Comparison of ENCODE assay signal across 1 cellular context in genomic region chr10:67884313-67884841, GRCh38.
TF ChIP-seq lines count a peak whose summit lies in the region.

Gene SIRT1, plus strand, starts transcription at chr10:67884656. Its CDS starts 66 bp downstream, at chr10:67884722.

TF ChIP-seq in GM12878, 131 proteins besides CTCF, POLR2A, EP300 and RAD21 (continued from another document and continues in another):
- TF ChIP-seq CUX1 (IDR thresholded peaks at IDR 0.05; ENCODE audit: insufficient replicate concordance, low read depth, low read length) (no peak), FOS (IDR thresholded peaks at IDR 0.05; ENCODE audit: borderline replicate concordance, extremely low read depth, insufficient read length) (no peak), RELB (IDR thresholded peaks at IDR 0.05; ENCODE audit: low read depth) (peak; percentile 60; the same call in 1 of the 2 replicates), MEF2B (IDR thresholded peaks at IDR 0.05; ENCODE audit: partially characterized antibody, poor library complexity, severe bottlenecking) (peak; percentile 71), ZBED1 (IDR thresholded peaks at IDR 0.05; ENCODE audit: borderline replicate concordance) (no peak), NFIC (IDR thresholded peaks at IDR 0.05; ENCODE audit: low read depth, low read length) (peak; percentile 41), USF2 (IDR thresholded peaks at IDR 0.05; ENCODE audit: borderline replicate concordance, low read depth, low read length) (peak; percentile 87), WRNIP1 (IDR thresholded peaks at IDR 0.05; ENCODE audit: borderline replicate concordance, low read depth, low read length) (no peak), POLR2AphosphoS2 (IDR thresholded peaks at IDR 0.05; ENCODE audit: low read depth, low read length) (peak; percentile 77), MEF2A (IDR thresholded peaks at IDR 0.05; ENCODE audit: insufficient read depth, low read depth, low read length) (peak; percentile 41; the same call in 1 of the 2 replicates), HDAC6 (IDR thresholded peaks at IDR 0.05; ENCODE audit: unreplicated experiment) (peak; percentile 81), SMAD5 (IDR thresholded peaks at IDR 0.05; ENCODE audit: low read depth) (peak; percentile 61), CREB1 (IDR thresholded peaks at IDR 0.05; ENCODE audit: low read depth) (peak; percentile 78; the same call in 1 of the 2 replicates), CREM (IDR thresholded peaks at IDR 0.05; ENCODE audit: low read depth) (peak; percentile 67), LARP7 (IDR thresholded peaks at IDR 0.05) (no peak), HCFC1 (IDR thresholded peaks at IDR 0.05; ENCODE audit: low read length) (peak; percentile 31; the same call in 1 of the 2 replicates), NR2F1 (conservative IDR thresholded peaks at IDR 0.05) (peak; percentile 84), ATF7 (IDR thresholded peaks at IDR 0.05; ENCODE audit: low read depth) (peak; percentile 86), HDGF (IDR thresholded peaks at IDR 0.05) (no peak), ASH2L (IDR thresholded peaks at IDR 0.05; ENCODE audit: borderline replicate concordance, low read depth) (no peak), KDM1A (IDR thresholded peaks at IDR 0.05; ENCODE audit: borderline replicate concordance) (no peak), MXI1 (IDR thresholded peaks at IDR 0.05; ENCODE audit: low read depth, low read length) (peak; percentile 17; the same call in 1 of the 2 replicates), EGR1 (IDR thresholded peaks at IDR 0.05; ENCODE audit: borderline replicate concordance in 1 of 2, low read depth in 2 of 2, low read length in 2 of 2) (peak in 1 of 2 experiments; percentile 100; a peak in 2 of 3 replicates), CBFB (IDR thresholded peaks at IDR 0.05; ENCODE audit: low read depth) (peak; percentile 79), TAF1 (IDR thresholded peaks at IDR 0.05; ENCODE audit: borderline replicate concordance, low read depth, low read length) (peak; percentile 82), BCL3 (IDR thresholded peaks at IDR 0.05; ENCODE audit: borderline replicate concordance, insufficient read depth, low read depth, low read length, poor library complexity, severe bottlenecking) (peak; percentile 76), PML (IDR thresholded peaks at IDR 0.05; ENCODE audit: low read length) (peak; percentile 78), E4F1 (IDR thresholded peaks at IDR 0.05; ENCODE audit: borderline replicate concordance, partially characterized antibody) (no peak), RAD51 (IDR thresholded peaks at IDR 0.05) (peak; percentile 98)
- TF ChIP-seq, protein P1, sequence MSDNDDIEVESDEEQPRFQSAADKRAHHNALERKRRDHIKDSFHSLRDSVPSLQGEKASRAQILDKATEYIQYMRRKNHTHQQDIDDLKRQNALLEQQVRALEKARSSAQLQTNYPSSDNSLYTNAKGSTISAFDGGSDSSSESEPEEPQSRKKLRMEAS (IDR thresholded peaks at IDR 0.05; ENCODE audit: low read depth, low read length) = peak; percentile 92
- TF ChIP-seq, protein P2, sequence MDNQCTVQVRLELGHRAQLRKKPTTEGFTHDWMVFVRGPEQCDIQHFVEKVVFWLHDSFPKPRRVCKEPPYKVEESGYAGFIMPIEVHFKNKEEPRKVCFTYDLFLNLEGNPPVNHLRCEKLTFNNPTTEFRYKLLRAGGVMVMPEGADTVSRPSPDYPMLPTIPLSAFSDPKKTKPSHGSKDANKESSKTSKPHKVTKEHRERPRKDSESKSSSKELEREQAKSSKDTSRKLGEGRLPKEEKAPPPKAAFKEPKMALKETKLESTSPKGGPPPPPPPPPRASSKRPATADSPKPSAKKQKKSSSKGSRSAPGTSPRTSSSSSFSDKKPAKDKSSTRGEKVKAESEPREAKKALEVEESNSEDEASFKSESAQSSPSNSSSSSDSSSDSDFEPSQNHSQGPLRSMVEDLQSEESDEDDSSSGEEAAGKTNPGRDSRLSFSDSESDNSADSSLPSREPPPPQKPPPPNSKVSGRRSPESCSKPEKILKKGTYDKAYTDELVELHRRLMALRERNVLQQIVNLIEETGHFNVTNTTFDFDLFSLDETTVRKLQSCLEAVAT (IDR thresholded peaks at IDR 0.05) = peak; percentile 18; the same call in 1 of the 2 replicates
- TF ChIP-seq, protein P3, sequence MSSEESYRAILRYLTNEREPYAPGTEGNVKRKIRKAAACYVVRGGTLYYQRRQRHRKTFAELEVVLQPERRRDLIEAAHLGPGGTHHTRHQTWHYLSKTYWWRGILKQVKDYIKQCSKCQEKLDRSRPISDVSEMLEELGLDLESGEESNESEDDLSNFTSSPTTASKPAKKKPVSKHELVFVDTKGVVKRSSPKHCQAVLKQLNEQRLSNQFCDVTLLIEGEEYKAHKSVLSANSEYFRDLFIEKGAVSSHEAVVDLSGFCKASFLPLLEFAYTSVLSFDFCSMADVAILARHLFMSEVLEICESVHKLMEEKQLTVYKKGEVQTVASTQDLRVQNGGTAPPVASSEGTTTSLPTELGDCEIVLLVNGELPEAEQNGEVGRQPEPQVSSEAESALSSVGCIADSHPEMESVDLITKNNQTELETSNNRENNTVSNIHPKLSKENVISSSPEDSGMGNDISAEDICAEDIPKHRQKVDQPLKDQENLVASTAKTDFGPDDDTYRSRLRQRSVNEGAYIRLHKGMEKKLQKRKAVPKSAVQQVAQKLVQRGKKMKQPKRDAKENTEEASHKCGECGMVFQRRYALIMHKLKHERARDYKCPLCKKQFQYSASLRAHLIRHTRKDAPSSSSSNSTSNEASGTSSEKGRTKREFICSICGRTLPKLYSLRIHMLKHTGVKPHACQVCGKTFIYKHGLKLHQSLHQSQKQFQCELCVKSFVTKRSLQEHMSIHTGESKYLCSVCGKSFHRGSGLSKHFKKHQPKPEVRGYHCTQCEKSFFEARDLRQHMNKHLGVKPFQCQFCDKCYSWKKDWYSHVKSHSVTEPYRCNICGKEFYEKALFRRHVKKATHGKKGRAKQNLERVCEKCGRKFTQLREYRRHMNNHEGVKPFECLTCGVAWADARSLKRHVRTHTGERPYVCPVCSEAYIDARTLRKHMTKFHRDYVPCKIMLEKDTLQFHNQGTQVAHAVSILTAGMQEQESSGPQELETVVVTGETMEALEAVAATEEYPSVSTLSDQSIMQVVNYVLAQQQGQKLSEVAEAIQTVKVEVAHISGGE (CRISPR knock-in tag; IDR thresholded peaks at IDR 0.05) = 0 out of 2 replicates have a peak, but pooled peaks have one; percentile 32
- TF ChIP-seq, protein P4, sequence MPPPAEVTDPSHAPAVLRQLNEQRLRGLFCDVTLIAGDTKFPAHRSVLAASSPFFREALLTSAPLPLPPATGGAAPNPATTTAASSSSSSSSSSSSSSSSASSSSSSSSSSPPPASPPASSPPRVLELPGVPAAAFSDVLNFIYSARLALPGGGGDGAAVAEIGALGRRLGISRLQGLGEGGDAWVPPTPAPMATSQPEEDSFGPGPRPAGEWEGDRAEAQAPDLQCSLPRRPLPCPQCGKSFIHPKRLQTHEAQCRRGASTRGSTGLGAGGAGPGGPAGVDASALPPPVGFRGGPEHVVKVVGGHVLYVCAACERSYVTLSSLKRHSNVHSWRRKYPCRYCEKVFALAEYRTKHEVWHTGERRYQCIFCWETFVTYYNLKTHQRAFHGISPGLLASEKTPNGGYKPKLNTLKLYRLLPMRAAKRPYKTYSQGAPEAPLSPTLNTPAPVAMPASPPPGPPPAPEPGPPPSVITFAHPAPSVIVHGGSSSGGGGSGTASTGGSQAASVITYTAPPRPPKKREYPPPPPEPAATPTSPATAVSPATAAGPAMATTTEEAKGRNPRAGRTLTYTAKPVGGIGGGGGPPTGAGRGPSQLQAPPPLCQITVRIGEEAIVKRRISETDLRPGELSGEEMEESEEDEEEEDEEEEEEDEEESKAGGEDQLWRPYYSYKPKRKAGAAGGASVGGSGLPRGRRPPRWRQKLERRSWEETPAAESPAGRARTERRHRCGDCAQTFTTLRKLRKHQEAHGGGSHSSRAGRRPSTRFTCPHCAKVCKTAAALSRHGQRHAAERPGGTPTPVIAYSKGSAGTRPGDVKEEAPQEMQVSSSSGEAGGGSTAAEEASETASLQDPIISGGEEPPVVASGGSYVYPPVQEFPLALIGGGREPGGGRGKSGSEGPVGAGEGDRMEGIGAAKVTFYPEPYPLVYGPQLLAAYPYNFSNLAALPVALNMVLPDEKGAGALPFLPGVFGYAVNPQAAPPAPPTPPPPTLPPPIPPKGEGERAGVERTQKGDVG (CRISPR knock-in tag; IDR thresholded peaks at IDR 0.05) = peak; percentile 69; the same call in 1 of the 2 replicates
- TF ChIP-seq, protein P5, sequence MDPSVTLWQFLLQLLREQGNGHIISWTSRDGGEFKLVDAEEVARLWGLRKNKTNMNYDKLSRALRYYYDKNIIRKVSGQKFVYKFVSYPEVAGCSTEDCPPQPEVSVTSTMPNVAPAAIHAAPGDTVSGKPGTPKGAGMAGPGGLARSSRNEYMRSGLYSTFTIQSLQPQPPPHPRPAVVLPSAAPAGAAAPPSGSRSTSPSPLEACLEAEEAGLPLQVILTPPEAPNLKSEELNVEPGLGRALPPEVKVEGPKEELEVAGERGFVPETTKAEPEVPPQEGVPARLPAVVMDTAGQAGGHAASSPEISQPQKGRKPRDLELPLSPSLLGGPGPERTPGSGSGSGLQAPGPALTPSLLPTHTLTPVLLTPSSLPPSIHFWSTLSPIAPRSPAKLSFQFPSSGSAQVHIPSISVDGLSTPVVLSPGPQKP (IDR thresholded peaks at IDR 0.05; ENCODE audit: low read depth, low read length) = 0 out of 2 replicates have a peak, but pooled peaks have one; percentile 22
